ENCODE assay signal across 15 cellular contexts in genomic region chr7:66631471-66631870, GRCh38. TPM values are rescaled to one million over a fixed set of nuclear protein-coding genes. Genes with fewer than 3 reads are reported as not detected.
DNase-seq lines count a peak whose midpoint lies in the region; ATAC-seq and TF ChIP-seq lines count a peak whose summit lies in the region.
"Had no signal": no experiment of that assay in that cellular context is flagged by ENCODE, and none has a peak within 500 bp of the region (broad histone marks: within the 10 kb centered on the region; RNA-seq: fewer than 3 reads in every experiment).

No MANE protein-coding gene starts in this region.

- H2AFZ ChIP-seq in PC-3 (ENCODE audit: low read length) = no peak overlapping the region
- H2AFZ ChIP-seq: parathyroid adenoma had no signal

- H3K4me3 Mint-ChIP-seq in IgD-negative memory B cell = peak overlapping the region; percentile 67 to 86 (median 76)
- peak overlapping the region; percentile 72 for H3K4me3 Mint-ChIP-seq in T-helper 2 cell treated with Interferon-gamma antibody and Interleukin-4, amounts not matched to agents 5 μg/mL and 100 μg/mL, for 36 hours

- H3K4me2 ChIP-seq in PC-3 (ENCODE audit: low read length) = no peak overlapping the region

- CTCF ChIA-PET in PC-3 (lab: Charles Lee) = no interaction called here

- BruUV-seq in PC-3 (replicated peaks; lab: Mats Ljungman, UMichigan) = no TSS peak

- peak; percentile 52 to 75 for DNase-seq in AML-193 (lab: John Stamatoyannopoulos, UW)
- DNase-seq in T-helper 2 cell treated with Interferon-gamma antibody and Interleukin-4, amounts not matched to agents 5 μg/mL and 100 μg/mL, for 36 hours (ENCODE audit: low spot score) = no peak
- DNase-seq in dorsolateral prefrontal cortex = no peak
- no peak for DNase-seq in NCI-H1417 (lab: John Stamatoyannopoulos, UW)
- DNase-seq in uterus = no peak
- DNase-seq in PC-3 = no peak
- DNase-seq: BE2C; gastrocnemius medialis; NCI-H510A treated with DMSO at 0.1 percent for 48 hours; stimulated activated CD4-positive, alpha-beta T cell treated with anti-CD3 and anti-CD28 coated beads, Interleukin-1b, Interleukin-23, amount 100 ng/mL, for 48 hours had no signal

- H3K9me3 Mint-ChIP-seq in IgD-negative memory B cell = no peaks in the 10 kb centered on the region
- H3K9me3 Mint-ChIP-seq in T-helper 2 cell treated with Interferon-gamma antibody and Interleukin-4, amounts not matched to agents 5 μg/mL and 100 μg/mL, for 36 hours = no peaks in the 10 kb centered on the region

- peak overlapping the region; percentile 80 to 92 (median 91) for H3K27ac Mint-ChIP-seq in IgD-negative memory B cell
- peak overlapping the region; percentile 84 for H3K27ac Mint-ChIP-seq in T-helper 2 cell treated with Interferon-gamma antibody and Interleukin-4, amounts not matched to agents 5 μg/mL and 100 μg/mL, for 36 hours

- no peak for TF ChIP-seq POLR2A in uterus (IDR thresholded peaks at IDR 0.05)

- H3K4me1 ChIP-seq in uterus (peaks cover 0 to 11% of the 10 kb centered on the region in 2 donors), PC-3 (ENCODE audit: insufficient read depth, low read length) (peaks cover 8% of the 10 kb centered on the region; the same call in 1 of the 2 replicates)

- H3K9me2 ChIP-seq in PC-3 (replicated peaks; ENCODE audit: low read length) = no peaks in the 10 kb centered on the region

- H3K9ac ChIP-seq in PC-3 (ENCODE audit: low read length) = no peak overlapping the region
- H3K9ac ChIP-seq: parathyroid adenoma had no signal

- H3K4me3 ChIP-seq in dorsolateral prefrontal cortex = peak overlapping the region in 5 of 59 donors; percentile 7 to 90 (median 19)
- H3K4me3 ChIP-seq in uterus = no peak overlapping the region
- no peak overlapping the region for H3K4me3 ChIP-seq in PC-3 (ENCODE audit: low read length)
- H3K4me3 ChIP-seq: gastrocnemius medialis, HAP-1 had no signal

- TF ChIP-seq CTCF in dorsolateral prefrontal cortex (IDR thresholded peaks at IDR 0.05 in 54 of 56, conservative IDR thresholded peaks at IDR 0.05 in 2 of 56; ENCODE audit: low read depth in 1 of 56, partially characterized antibody in 56 of 56) = no peak
- TF ChIP-seq CTCF in uterus (IDR thresholded peaks at IDR 0.05) = no peak
- TF ChIP-seq CTCF in PC-3 (conservative IDR thresholded peaks at IDR 0.05; ENCODE audit: low read depth, low read length) = no peak

- no peak for ATAC-seq in HG03280 (IDR thresholded peaks at IDR 0.05; ENCODE audit: unreplicated experiment)
- ATAC-seq in PC-3 = no peak
- ATAC-seq: gastrocnemius medialis, left lobe of liver had no signal

- peak overlapping the region in 44 of 59 donors; percentile 5 to 99 (median 59) for H3K27ac ChIP-seq in dorsolateral prefrontal cortex
- H3K27ac ChIP-seq in uterus = no peak overlapping the region
- no peak overlapping the region for H3K27ac ChIP-seq in PC-3 (ENCODE audit: low read length)
- H3K27ac ChIP-seq: parathyroid adenoma had no signal

- no peaks in the 10 kb centered on the region for H4K20me1 ChIP-seq in PC-3 (ENCODE audit: low read length)

- H3K27me3 ChIP-seq in dorsolateral prefrontal cortex = no peaks in the 10 kb centered on the region
- no peaks in the 10 kb centered on the region for H3K27me3 ChIP-seq in uterus
- no peaks in the 10 kb centered on the region for H3K27me3 ChIP-seq in PC-3 (ENCODE audit: low read length)
- H3K27me3 ChIP-seq: BE2C, gastrocnemius medialis had no signal

- H3K36me3 Mint-ChIP-seq in IgD-negative memory B cell = peaks cover 2% of the 10 kb centered on the region
- peaks cover 38% of the 10 kb centered on the region for H3K36me3 Mint-ChIP-seq in T-helper 2 cell treated with Interferon-gamma antibody and Interleukin-4, amounts not matched to agents 5 μg/mL and 100 μg/mL, for 36 hours (ENCODE audit: low read depth)

- H3K9me3 ChIP-seq in uterus = no peaks in the 10 kb centered on the region
- H3K9me3 ChIP-seq in PC-3 (ENCODE audit: low read length) = no peaks in the 10 kb centered on the region
- H3K9me3 ChIP-seq: BE2C, gastrocnemius medialis, HAP-1 had no signal

- POLR2A ChIA-PET in PC-3 (lab: Charles Lee; ENCODE audit: unreplicated experiment) = interaction anchor here (0.6 kb wide), 1 partner anchor 134 kb away, joined by 3 read pairs; no protein-coding TSS in a partner anchor

- intact Hi-C loops in dorsolateral prefrontal cortex (cut with DNase I) = loop anchor here in 1 of 2 donors (2.0 to 10.0 kb wide), 2 partner anchors 21 to 103 kb away; no protein-coding TSS in a partner anchor
- intact Hi-C loops in uterus (cut with DNase I; ENCODE audit: low total_unique reads) = no loop called here
- intact Hi-C loops in PC-3 (cut with micrococcal nuclease) = no loop called here

- H3F3A ChIP-seq in PC-3 (ENCODE audit: low read length, unreplicated experiment) = no peaks in the 10 kb centered on the region

- no peaks in the 10 kb centered on the region for H3K27me3 Mint-ChIP-seq in IgD-negative memory B cell
- H3K27me3 Mint-ChIP-seq in T-helper 2 cell treated with Interferon-gamma antibody and Interleukin-4, amounts not matched to agents 5 μg/mL and 100 μg/mL, for 36 hours (ENCODE audit: low read depth) = no peaks in the 10 kb centered on the region

- H3K79me2 ChIP-seq in PC-3 (ENCODE audit: low read length) = no peaks in the 10 kb centered on the region

- peaks cover 32 to 55% (median 48%) of the 10 kb centered on the region in 3 donors for H3K4me1 Mint-ChIP-seq in IgD-negative memory B cell
- H3K4me1 Mint-ChIP-seq in T-helper 2 cell treated with Interferon-gamma antibody and Interleukin-4, amounts not matched to agents 5 μg/mL and 100 μg/mL, for 36 hours (ENCODE audit: low read depth) = peaks cover 43% of the 10 kb centered on the region

- no peaks in the 10 kb centered on the region for H3K36me3 ChIP-seq in uterus
- H3K36me3 ChIP-seq in PC-3 (ENCODE audit: low read depth, low read length) = no peaks in the 10 kb centered on the region
- H3K36me3 ChIP-seq: BE2C had no signal

RNA-seq across cellular contexts. Expression of gene KCTD7, which starts 2.8 kb away (rescaled TPM):
- 15.7 TPM for polyA plus RNA-seq in IgD-negative memory B cell
- total RNA-seq in dorsolateral prefrontal cortex (10 to 100 TPM; 24.3 to 52.8 (median 34.0) TPM), uterus (10 to 100 TPM in 3 of 4 donors, 1 to 10 TPM in 1; 8.7 to 23.5 (median 17.8) TPM), PC-3 (2014; rRNA removed) (5.5 and 7.4 TPM in 2 replicates)

Comparison
In these comparisons a context has a peak if more than half of its experiments do, and no peak if none do; other contexts are left out.
1. DNase-seq: peak in AML-193 (2 of 2); none in T-helper 2 cell treated with Interferon-gamma antibody and Interleukin-4, amounts not matched to agents 5 μg/mL and 100 μg/mL, for 36 hours (single experiment), dorsolateral prefrontal cortex (0 of 10), NCI-H1417 (0 of 3), uterus (0 of 2) and PC-3 (single experiment).
2. H3K27ac ChIP-seq: peak in dorsolateral prefrontal cortex (44 of 59); none in uterus (0 of 2) and PC-3 (single experiment).